11 cellular contexts compared by ENCODE assay signal in the genomic region with DNA sequence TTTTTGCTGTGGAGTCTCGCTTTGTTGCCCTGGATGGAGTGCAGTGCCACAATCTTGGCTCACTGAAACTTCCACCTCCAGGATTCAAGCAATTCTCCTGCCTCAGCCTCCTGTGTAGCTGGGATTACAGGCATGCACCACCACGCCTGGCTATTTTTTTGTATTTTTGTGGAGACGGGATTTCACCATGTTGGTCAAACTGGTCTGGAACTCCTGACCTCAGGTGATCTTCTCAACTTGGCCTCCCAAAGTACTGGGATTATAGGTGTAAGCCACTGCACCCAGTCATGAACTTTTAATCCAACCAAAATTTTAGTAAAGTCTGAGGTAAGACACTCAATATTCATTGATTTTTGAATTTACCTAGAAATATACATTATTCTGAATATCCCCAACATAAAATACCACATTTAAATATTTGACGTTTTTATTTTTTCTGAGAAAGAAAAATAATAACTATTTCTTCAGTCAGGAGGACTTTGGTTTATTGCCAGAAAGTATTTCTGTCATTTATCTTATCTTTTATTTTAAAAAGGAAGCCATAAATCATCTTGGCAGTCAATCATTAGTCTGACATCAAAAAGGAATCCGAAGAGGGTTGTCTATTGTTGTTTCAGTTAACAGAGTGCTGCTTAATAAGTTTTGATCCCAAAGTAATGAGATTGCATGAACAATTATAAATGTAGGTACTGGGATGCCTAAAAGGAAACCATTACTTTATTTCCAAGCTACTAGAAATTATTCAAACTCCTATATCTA.
"Had no signal": no experiment of that assay in that cellular context is flagged by ENCODE, and none has a peak within 500 bp of the region (broad histone marks: within the 10 kb centered on the region; RNA-seq: fewer than 3 reads in every experiment).

No MANE protein-coding gene starts in this region.

- H2AFZ ChIP-seq: GM23248, GM23338 had no signal

- DNase-seq: GM23248, GOT3, H7, H9, HCEC 1CT, HFFc6 had no signal

- H3K27ac Mint-ChIP-seq: GM23338, H9, HFFc6 had no signal

- H3K4me1 Mint-ChIP-seq: GM23338, H9 had no signal

- H3K4me1 ChIP-seq: HAP-1 had no signal

- H3K4me2 ChIP-seq: GM23338 had no signal

- H3K4me3 ChIP-seq: GM23248, GM23338, HAP-1 had no signal

- H3K27ac ChIP-seq: GM23248 had no signal

- H3K9me3 ChIP-seq: HAP-1 had no signal

- ATAC-seq: GM23338, HCT116 had no signal

- H3K9ac ChIP-seq: GM23248 had no signal

- FAIRE-seq: H1, H54 had no signal

- H3K4me3 Mint-ChIP-seq: GM23338, H9, HFFc6 had no signal

- H3K9me3 Mint-ChIP-seq: GM23338, H9, HFFc6 had no signal

- H3K36me3 ChIP-seq: HAP-1 had no signal
